In genomic region chr5:177454397-177455035, GRCh38 we compare ENCODE assay signal across 1 cellular context.
TF ChIP-seq lines count a peak whose summit lies in the region.

No MANE protein-coding gene starts in this region.

TF ChIP-seq in K562, 482 proteins besides CTCF, POLR2A, EP300 and RAD21 (continued from another document and continues in another):
- TF ChIP-seq RREB1 (CRISPR knock-in tag; IDR thresholded peaks at IDR 0.05) (0 out of 2 replicates have a peak, but pooled peaks have one; percentile 23), MAFK (IDR thresholded peaks at IDR 0.05; ENCODE audit: low read length) (no peak), TSC22D4 (tag; IDR thresholded peaks at IDR 0.05) (no peak), ZBTB1 (CRISPR knock-in tag; IDR thresholded peaks at IDR 0.05; ENCODE audit: borderline replicate concordance, low read depth) (no peak), BHLHE40 (IDR thresholded peaks at IDR 0.05; ENCODE audit: low read length) (peak; percentile 28; the same call in 1 of the 2 replicates), ILK (tag; IDR thresholded peaks at IDR 0.05; ENCODE audit: borderline replicate concordance, low read depth) (no peak), ETV5 (CRISPR knock-in tag; IDR thresholded peaks at IDR 0.05; ENCODE audit: low read depth) (0 out of 2 replicates have a peak, but pooled peaks have one; percentile 56), CHD4 (IDR thresholded peaks at IDR 0.05; ENCODE audit: insufficient read depth, insufficient replicate concordance, low read depth, low read length, poor library complexity, severe bottlenecking) (no peak), ELK3 (CRISPR knock-in tag; IDR thresholded peaks at IDR 0.05) (no peak), ZNF212 (CRISPR knock-in tag; IDR thresholded peaks at IDR 0.05) (no peak), MTA3 (IDR thresholded peaks at IDR 0.05; ENCODE audit: borderline replicate concordance) (peak; percentile 84; the same call in 1 of the 2 replicates), ZNF75A (CRISPR knock-in tag; IDR thresholded peaks at IDR 0.05) (no peak), ZNF717 (CRISPR knock-in tag; IDR thresholded peaks at IDR 0.05) (no peak), SRSF3 (IDR thresholded peaks at IDR 0.05; ENCODE audit: insufficient read depth, low read length) (no peak), ZBTB2 (IDR thresholded peaks at IDR 0.05) (no peak), JUND (IDR thresholded peaks at IDR 0.05; ENCODE audit: borderline replicate concordance, low read depth, low read length) (peak; percentile 98), JUND (tag; IDR thresholded peaks at IDR 0.05; ENCODE audit: borderline replicate concordance, low read depth, low read length) (peak; percentile 91; the same call in 1 of the 3 replicates), CCAR2 (IDR thresholded peaks at IDR 0.05; ENCODE audit: low read depth, low read length) (no peak), ZC3H4 (CRISPR knock-in tag; IDR thresholded peaks at IDR 0.05; ENCODE audit: borderline replicate concordance) (no peak), PURB (CRISPR knock-in tag; IDR thresholded peaks at IDR 0.05; ENCODE audit: low read depth) (no peak), PML (IDR thresholded peaks at IDR 0.05; ENCODE audit: low read length) (peak; percentile 39; the same call in 1 of the 2 replicates), RHOXF2B (CRISPR knock-in tag; conservative IDR thresholded peaks at IDR 0.05) (no peak), PHF8 (IDR thresholded peaks at IDR 0.05; ENCODE audit: borderline replicate concordance, low read length) (no peak), EP400 (IDR thresholded peaks at IDR 0.05) (peak; percentile 47; the same call in 1 of the 2 replicates), STAT5A (IDR thresholded peaks at IDR 0.05; ENCODE audit: borderline replicate concordance, low read length) (no peak), POLR2AphosphoS5 (IDR thresholded peaks at IDR 0.05; ENCODE audit: control insufficient read depth, insufficient read depth, low read depth, low read length) (0 out of 2 replicates have a peak, but pooled peaks have one; percentile 49), ZNF507 (tag; conservative IDR thresholded peaks at IDR 0.05) (no peak), GATA2 (CRISPR knock-in tag; IDR thresholded peaks at IDR 0.05) (no peak), ID3 (CRISPR knock-in tag; IDR thresholded peaks at IDR 0.05) (no peak), ID3 (tag; IDR thresholded peaks at IDR 0.05) (no peak), U2AF2 (optimal IDR thresholded peaks at IDR 0.05; ENCODE audit: low read depth, low read length) (no peak), RFX5 (IDR thresholded peaks at IDR 0.05; ENCODE audit: low read depth, low read length) (peak; percentile 56; the same call in 1 of the 2 replicates)
- TF ChIP-seq, protein P1, sequence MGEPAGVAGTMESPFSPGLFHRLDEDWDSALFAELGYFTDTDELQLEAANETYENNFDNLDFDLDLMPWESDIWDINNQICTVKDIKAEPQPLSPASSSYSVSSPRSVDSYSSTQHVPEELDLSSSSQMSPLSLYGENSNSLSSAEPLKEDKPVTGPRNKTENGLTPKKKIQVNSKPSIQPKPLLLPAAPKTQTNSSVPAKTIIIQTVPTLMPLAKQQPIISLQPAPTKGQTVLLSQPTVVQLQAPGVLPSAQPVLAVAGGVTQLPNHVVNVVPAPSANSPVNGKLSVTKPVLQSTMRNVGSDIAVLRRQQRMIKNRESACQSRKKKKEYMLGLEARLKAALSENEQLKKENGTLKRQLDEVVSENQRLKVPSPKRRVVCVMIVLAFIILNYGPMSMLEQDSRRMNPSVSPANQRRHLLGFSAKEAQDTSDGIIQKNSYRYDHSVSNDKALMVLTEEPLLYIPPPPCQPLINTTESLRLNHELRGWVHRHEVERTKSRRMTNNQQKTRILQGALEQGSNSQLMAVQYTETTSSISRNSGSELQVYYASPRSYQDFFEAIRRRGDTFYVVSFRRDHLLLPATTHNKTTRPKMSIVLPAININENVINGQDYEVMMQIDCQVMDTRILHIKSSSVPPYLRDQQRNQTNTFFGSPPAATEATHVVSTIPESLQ (CRISPR knock-in tag; IDR thresholded peaks at IDR 0.05), result no peak
- TF ChIP-seq, protein P2, sequence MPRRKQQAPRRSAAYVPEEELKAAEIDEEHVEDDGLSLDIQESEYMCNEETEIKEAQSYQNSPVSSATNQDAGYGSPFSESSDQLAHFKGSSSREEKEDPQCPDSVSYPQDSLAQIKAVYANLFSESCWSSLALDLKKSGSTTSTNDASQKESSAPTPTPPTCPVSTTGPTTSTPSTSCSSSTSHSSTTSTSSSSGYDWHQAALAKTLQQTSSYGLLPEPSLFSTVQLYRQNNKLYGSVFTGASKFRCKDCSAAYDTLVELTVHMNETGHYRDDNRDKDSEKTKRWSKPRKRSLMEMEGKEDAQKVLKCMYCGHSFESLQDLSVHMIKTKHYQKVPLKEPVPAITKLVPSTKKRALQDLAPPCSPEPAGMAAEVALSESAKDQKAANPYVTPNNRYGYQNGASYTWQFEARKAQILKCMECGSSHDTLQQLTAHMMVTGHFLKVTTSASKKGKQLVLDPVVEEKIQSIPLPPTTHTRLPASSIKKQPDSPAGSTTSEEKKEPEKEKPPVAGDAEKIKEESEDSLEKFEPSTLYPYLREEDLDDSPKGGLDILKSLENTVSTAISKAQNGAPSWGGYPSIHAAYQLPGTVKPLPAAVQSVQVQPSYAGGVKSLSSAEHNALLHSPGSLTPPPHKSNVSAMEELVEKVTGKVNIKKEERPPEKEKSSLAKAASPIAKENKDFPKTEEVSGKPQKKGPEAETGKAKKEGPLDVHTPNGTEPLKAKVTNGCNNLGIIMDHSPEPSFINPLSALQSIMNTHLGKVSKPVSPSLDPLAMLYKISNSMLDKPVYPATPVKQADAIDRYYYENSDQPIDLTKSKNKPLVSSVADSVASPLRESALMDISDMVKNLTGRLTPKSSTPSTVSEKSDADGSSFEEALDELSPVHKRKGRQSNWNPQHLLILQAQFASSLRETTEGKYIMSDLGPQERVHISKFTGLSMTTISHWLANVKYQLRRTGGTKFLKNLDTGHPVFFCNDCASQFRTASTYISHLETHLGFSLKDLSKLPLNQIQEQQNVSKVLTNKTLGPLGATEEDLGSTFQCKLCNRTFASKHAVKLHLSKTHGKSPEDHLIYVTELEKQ (CRISPR knock-in tag; IDR thresholded peaks at IDR 0.05), result no peak
- TF ChIP-seq, protein P3, sequence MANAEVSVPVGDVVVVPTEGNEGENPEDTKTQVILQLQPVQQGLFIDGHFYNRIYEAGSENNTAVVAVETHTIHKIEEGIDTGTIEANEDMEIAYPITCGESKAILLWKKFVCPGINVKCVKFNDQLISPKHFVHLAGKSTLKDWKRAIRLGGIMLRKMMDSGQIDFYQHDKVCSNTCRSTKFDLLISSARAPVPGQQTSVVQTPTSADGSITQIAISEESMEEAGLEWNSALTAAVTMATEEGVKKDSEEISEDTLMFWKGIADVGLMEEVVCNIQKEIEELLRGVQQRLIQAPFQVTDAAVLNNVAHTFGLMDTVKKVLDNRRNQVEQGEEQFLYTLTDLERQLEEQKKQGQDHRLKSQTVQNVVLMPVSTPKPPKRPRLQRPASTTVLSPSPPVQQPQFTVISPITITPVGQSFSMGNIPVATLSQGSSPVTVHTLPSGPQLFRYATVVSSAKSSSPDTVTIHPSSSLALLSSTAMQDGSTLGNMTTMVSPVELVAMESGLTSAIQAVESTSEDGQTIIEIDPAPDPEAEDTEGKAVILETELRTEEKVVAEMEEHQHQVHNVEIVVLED (CRISPR knock-in tag; IDR thresholded peaks at IDR 0.05), result peak; percentile 61; the same call in 1 of the 2 replicates
- TF ChIP-seq, protein P4, sequence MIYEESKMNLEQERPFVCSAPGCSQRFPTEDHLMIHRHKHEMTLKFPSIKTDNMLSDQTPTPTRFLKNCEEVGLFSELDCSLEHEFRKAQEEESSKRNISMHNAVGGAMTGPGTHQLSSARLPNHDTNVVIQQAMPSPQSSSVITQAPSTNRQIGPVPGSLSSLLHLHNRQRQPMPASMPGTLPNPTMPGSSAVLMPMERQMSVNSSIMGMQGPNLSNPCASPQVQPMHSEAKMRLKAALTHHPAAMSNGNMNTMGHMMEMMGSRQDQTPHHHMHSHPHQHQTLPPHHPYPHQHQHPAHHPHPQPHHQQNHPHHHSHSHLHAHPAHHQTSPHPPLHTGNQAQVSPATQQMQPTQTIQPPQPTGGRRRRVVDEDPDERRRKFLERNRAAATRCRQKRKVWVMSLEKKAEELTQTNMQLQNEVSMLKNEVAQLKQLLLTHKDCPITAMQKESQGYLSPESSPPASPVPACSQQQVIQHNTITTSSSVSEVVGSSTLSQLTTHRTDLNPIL (CRISPR knock-in tag; IDR thresholded peaks at IDR 0.05), result no peak
- TF ChIP-seq, protein P5, sequence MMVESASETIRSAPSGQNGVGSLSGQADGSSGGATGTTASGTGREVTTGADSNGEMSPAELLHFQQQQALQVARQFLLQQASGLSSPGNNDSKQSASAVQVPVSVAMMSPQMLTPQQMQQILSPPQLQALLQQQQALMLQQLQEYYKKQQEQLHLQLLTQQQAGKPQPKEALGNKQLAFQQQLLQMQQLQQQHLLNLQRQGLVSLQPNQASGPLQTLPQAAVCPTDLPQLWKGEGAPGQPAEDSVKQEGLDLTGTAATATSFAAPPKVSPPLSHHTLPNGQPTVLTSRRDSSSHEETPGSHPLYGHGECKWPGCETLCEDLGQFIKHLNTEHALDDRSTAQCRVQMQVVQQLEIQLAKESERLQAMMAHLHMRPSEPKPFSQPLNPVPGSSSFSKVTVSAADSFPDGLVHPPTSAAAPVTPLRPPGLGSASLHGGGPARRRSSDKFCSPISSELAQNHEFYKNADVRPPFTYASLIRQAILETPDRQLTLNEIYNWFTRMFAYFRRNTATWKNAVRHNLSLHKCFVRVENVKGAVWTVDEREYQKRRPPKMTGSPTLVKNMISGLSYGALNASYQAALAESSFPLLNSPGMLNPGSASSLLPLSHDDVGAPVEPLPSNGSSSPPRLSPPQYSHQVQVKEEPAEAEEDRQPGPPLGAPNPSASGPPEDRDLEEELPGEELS (CRISPR knock-in tag; IDR thresholded peaks at IDR 0.05; ENCODE audit: borderline replicate concordance), result no peak
